Comparison of ENCODE assay signal across 9 cellular contexts in genomic region chr5:139985733-139986132, GRCh38. TPM values are rescaled to one million over a fixed set of nuclear protein-coding genes. Genes with fewer than 3 reads are reported as not detected.
A peak's percentile ranks its signal among the peaks of the same experiment; 100 is the strongest.
DNase-seq lines count a peak whose midpoint lies in the region; ATAC-seq and TF ChIP-seq lines count a peak whose summit lies in the region.
"Had no signal": no experiment of that assay in that cellular context is flagged by ENCODE, and none has a peak within 500 bp of the region (broad histone marks: within the 10 kb centered on the region; RNA-seq: fewer than 3 reads in every experiment).

No MANE protein-coding gene starts in this region.

- POLR2A ChIA-PET in SK-N-SH (lab: Yijun Ruan, JAX) = no interaction called here

- H3K27me3 ChIP-seq in right atrium auricular region (no peaks in the 10 kb centered on the region), SK-N-SH (ENCODE audit: insufficient read depth) (no peaks in the 10 kb centered on the region), upper lobe of right lung (no peaks in the 10 kb centered on the region)
- H3K27me3 ChIP-seq: Peyer's patch had no signal

- CTCF ChIA-PET in SK-N-SH (lab: Yijun Ruan, JAX) = interaction anchor here (0.8 to 1.9 kb wide), 4 partner anchors 15 to 199 kb away, joined by 3 to 15 read pairs (median 4); no protein-coding TSS in a partner anchor

- H3K4me1 ChIP-seq in right atrium auricular region (peaks cover 0 to 18% of the 10 kb centered on the region in 2 donors), SK-N-SH (ENCODE audit: control insufficient read depth in 1 of 2, insufficient read depth in 2 of 2, low read depth in 1 of 2, low read length in 1 of 2) (peaks cover 22 to 27% of the 10 kb centered on the region in 2 experiments), upper lobe of right lung (no peaks in the 10 kb centered on the region)
- H3K4me1 ChIP-seq: Peyer's patch had no signal

- no peak for TF ChIP-seq RAD21 in SK-N-SH (IDR thresholded peaks at IDR 0.05; ENCODE audit: low read length)

- H3K27ac ChIP-seq in right atrium auricular region (peak overlapping the region in 1 of 2 donors; percentile 16), SK-N-SH (ENCODE audit: low read depth in 2 of 2, low read length in 1 of 2) (peak overlapping the region in 1 of 2 experiments; percentile 94; a peak in 3 of 4 replicates), upper lobe of right lung (no peak overlapping the region)
- H3K27ac ChIP-seq: Peyer's patch had no signal

- ATAC-seq in Right ventricle myocardium inferior (peak; percentile 94), upper lobe of right lung (peak; percentile 53), GM18867 (IDR thresholded peaks at IDR 0.05; ENCODE audit: unreplicated experiment) (no peak)
- ATAC-seq in stimulated activated naive CD8-positive, alpha-beta T cell treated with anti-CD3 and anti-CD28 coated beads, Interleukin-15, Interleukin-2, amounts not matched to agents 100 U/mL and 50 U/mL, for 24 hours = no peak

- no peaks in the 10 kb centered on the region for H3K9me2 ChIP-seq in SK-N-SH

- H3K36me3 ChIP-seq in right atrium auricular region = no peaks in the 10 kb centered on the region
- H3K36me3 ChIP-seq in SK-N-SH (replicated peaks in 1 of 2; ENCODE audit: control insufficient read depth in 1 of 2, insufficient read depth in 2 of 2, low read length in 1 of 2) = no peaks in the 10 kb centered on the region
- H3K36me3 ChIP-seq in upper lobe of right lung = no peaks in the 10 kb centered on the region
- H3K36me3 ChIP-seq: Peyer's patch had no signal

- H3K79me2 ChIP-seq in SK-N-SH (ENCODE audit: insufficient read depth) = no peaks in the 10 kb centered on the region

- H2AFZ ChIP-seq in SK-N-SH (ENCODE audit: low read depth) = peak overlapping the region; percentile 19; the same call in 1 of the 2 replicates

- WGBS in SK-N-SH (ENCODE audit: low lambda C conversion rate) = 29% methylated on average over 3 of the region's 3 CpGs

- peak in 1 of 2 experiments; percentile 75; a peak in 1 of 4 replicates for TF ChIP-seq EP300 in SK-N-SH (IDR thresholded peaks at IDR 0.05; ENCODE audit: borderline replicate concordance in 1 of 2, low read depth in 1 of 2, low read length in 1 of 2)

- H3K9me3 ChIP-seq in right atrium auricular region (no peaks in the 10 kb centered on the region), SK-N-SH (no peaks in the 10 kb centered on the region), upper lobe of right lung (no peaks in the 10 kb centered on the region)
- H3K9me3 ChIP-seq: Peyer's patch had no signal

- no peak overlapping the region for H3K4me3 ChIP-seq in right atrium auricular region
- no peak overlapping the region; a peak in 1 of 4 replicates for H3K4me3 ChIP-seq in SK-N-SH (ENCODE audit: low read depth in 2 of 2, low read length in 1 of 2)
- no peak overlapping the region for H3K4me3 ChIP-seq in upper lobe of right lung
- H3K4me3 ChIP-seq: Peyer's patch had no signal

- H3K9ac ChIP-seq in SK-N-SH = peak overlapping the region; percentile 55; the same call in 1 of the 2 replicates

- H3F3A ChIP-seq in SK-N-SH (replicated peaks; ENCODE audit: insufficient read depth) = peaks cover 28% of the 10 kb centered on the region

- H3K4me2 ChIP-seq in SK-N-SH = peak overlapping the region; percentile 61

- H4K20me1 ChIP-seq in SK-N-SH (ENCODE audit: insufficient read depth) = no peaks in the 10 kb centered on the region

- intact Hi-C loops in Right ventricle myocardium inferior (cut with DNase I) (no loop called here), upper lobe of right lung (cut with DNase I) (no loop called here)

- DNase-seq in Right ventricle myocardium inferior (ENCODE audit: missing footprints) (no peak), right atrium auricular region (ENCODE audit: low spot score) (no peak), SK-N-SH (no peak), glomerular visceral epithelial cell (ENCODE audit: extremely low spot score) (peak; percentile 91), upper lobe of right lung (no peak), GM10266 (ENCODE audit: extremely low spot score) (no peak)
- DNase-seq in stimulated activated naive CD8-positive, alpha-beta T cell treated with anti-CD3 and anti-CD28 coated beads, Interleukin-15, Interleukin-2, amounts not matched to agents 100 U/mL and 50 U/mL, for 24 hours = no peak
- DNase-seq: Peyer's patch had no signal

- TF ChIP-seq CTCF in right atrium auricular region (IDR thresholded peaks at IDR 0.05) (no peak), SK-N-SH (IDR thresholded peaks at IDR 0.05) (no peak), upper lobe of right lung (IDR thresholded peaks at IDR 0.05) (no peak), GM10266 (IDR thresholded peaks at IDR 0.05; ENCODE audit: control insufficient read depth, insufficient read depth, low read depth, missing control alignments) (no peak)

TF ChIP-seq in SK-N-SH, 30 proteins besides CTCF, POLR2A, EP300 and RAD21 (continues in another document):
- TF ChIP-seq POLR2AphosphoS5 (IDR thresholded peaks at IDR 0.05; ENCODE audit: low read depth, low read length) (peak; percentile 36; the same call in 1 of the 2 replicates), REST (IDR thresholded peaks at IDR 0.05; ENCODE audit: low read depth, low read length) (0 out of 2 replicates have a peak, but pooled peaks have one; percentile 26), NRF1 (IDR thresholded peaks at IDR 0.05; ENCODE audit: low read depth, low read length) (no peak), YY1 (IDR thresholded peaks at IDR 0.05; ENCODE audit: low read depth) (no peak), MXI1 (IDR thresholded peaks at IDR 0.05; ENCODE audit: low read depth, low read length) (no peak), GATA2 (CRISPR knock-in tag; IDR thresholded peaks at IDR 0.05) (no peak), FOSL2 (IDR thresholded peaks at IDR 0.05; ENCODE audit: borderline replicate concordance, low read depth) (peak; percentile 93), EZH2phosphoT487 (IDR thresholded peaks at IDR 0.05; ENCODE audit: borderline replicate concordance, low read depth) (no peak), TAF1 (IDR thresholded peaks at IDR 0.05; ENCODE audit: borderline replicate concordance, low read depth, low read length) (no peak), MAX (IDR thresholded peaks at IDR 0.05; ENCODE audit: low read depth) (peak; percentile 84), SMC3 (IDR thresholded peaks at IDR 0.05; ENCODE audit: low read depth, low read length) (no peak), FOXM1 (IDR thresholded peaks at IDR 0.05; ENCODE audit: low read depth) (0 out of 2 replicates have a peak, but pooled peaks have one; percentile 25), RCOR1 (IDR thresholded peaks at IDR 0.05; ENCODE audit: low read length) (no peak), RFX5 (IDR thresholded peaks at IDR 0.05; ENCODE audit: low read length) (no peak), PBX3 (IDR thresholded peaks at IDR 0.05) (peak; percentile 79), MEF2A (IDR thresholded peaks at IDR 0.05; ENCODE audit: borderline replicate concordance, low read depth) (peak; percentile 92), RXRA (IDR thresholded peaks at IDR 0.05; ENCODE audit: borderline replicate concordance, low read depth) (peak; percentile 60; the same call in 1 of the 2 replicates), SIN3A (IDR thresholded peaks at IDR 0.05; ENCODE audit: borderline replicate concordance, low read depth, low read length) (no peak), NFIC (IDR thresholded peaks at IDR 0.05; ENCODE audit: borderline replicate concordance) (peak; percentile 59; the same call in 1 of the 2 replicates), JUND (IDR thresholded peaks at IDR 0.05) (peak; percentile 90), TCF12 (IDR thresholded peaks at IDR 0.05) (peak; percentile 81)

RNA-seq across cellular contexts. Expression of gene NRG2, which starts 57.4 kb away (rescaled TPM):
- total RNA-seq in Right ventricle myocardium inferior (1.9 TPM), right atrium auricular region (1 to 10 TPM; 1.8 to 1.9 TPM), upper lobe of right lung (1.4 TPM)
- 3.5 and 3.7 TPM in 2 replicates for polyA plus RNA-seq in SK-N-SH (2012; rRNA removed)
- polyA plus RNA-seq in SK-N-SH (2012; cell fraction: cytosol; rRNA removed) = 2.2 and 3.1 TPM in 2 replicates
- polyA plus RNA-seq in SK-N-SH (2012; cell fraction: nucleus; rRNA removed) = 3.2 and 3.9 TPM in 2 replicates

Comparison
In these comparisons a context has a peak if more than half of its experiments do, and no peak if none do; other contexts are left out.
1. ATAC-seq: peak in Right ventricle myocardium inferior (single experiment) and upper lobe of right lung (single experiment); none in GM18867 (single experiment) and stimulated activated naive CD8-positive, alpha-beta T cell treated with anti-CD3 and anti-CD28 coated beads, Interleukin-15, Interleukin-2, amounts not matched to agents 100 U/mL and 50 U/mL, for 24 hours (single experiment).